Comparison of ENCODE assay signal across 8 cellular contexts in the genomic region with DNA sequence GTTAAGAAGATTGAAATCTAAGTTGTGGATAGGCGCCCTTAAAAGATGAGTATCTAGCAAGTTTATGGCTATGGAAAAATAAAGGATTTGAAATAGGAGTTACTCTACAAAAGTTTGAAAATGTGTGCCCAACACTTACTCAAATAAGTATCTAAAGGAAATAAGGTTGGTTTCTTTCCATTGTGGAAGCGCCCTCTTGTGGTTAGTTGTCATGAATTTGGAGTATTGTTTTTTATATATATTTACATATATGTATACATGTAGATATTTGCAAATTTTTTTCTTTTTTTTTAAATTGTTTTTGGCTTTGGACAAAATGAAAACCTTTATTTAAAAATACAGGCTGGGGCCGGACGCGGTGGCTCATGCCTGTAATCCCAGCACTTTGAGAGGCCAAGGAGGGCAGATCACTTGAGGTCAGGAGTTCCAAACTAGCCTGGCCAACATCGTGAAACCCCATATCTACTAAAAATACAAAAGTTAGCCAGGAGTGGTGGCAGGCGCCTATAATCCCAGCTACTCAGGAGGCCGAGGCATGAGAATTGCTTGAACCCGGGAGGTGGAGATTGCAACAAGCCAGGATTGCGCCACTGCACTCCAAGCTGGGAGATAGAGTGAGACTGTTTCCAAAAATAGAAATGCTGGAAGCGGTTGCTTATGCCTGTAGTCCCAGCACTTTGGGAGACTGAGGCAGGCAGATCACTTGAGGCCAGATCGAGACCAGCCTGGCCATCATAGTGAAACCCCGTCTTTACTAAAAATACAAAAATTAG. TPM values are rescaled to one million over a fixed set of nuclear protein-coding genes. Genes with fewer than 3 reads are reported as not detected.
A peak's percentile ranks its signal among the peaks of the same experiment; 100 is the strongest.
DNase-seq lines count a peak whose midpoint lies in the region; ATAC-seq and TF ChIP-seq lines count a peak whose summit lies in the region.

No MANE protein-coding gene starts in this region.

- H3K36me3 ChIP-seq in DOHH2 (ENCODE audit: control insufficient read depth, low read length) (peaks cover 8% of the 10 kb centered on the region), parathyroid adenoma (ENCODE audit: control insufficient read depth, insufficient read depth, low read length) (no peaks in the 10 kb centered on the region)

- H3F3A ChIP-seq in DOHH2 (ENCODE audit: control insufficient read depth, insufficient read depth), result peaks cover 4% of the 10 kb centered on the region; the same call in 1 of the 2 replicates

- CTCF ChIA-PET in activated CD4-positive, alpha-beta T cell treated with anti-CD3 and anti-CD28 coated beads, Interleukin-2, amount 10 ng/mL, durations not matched to agents 7 days and 5 days (lab: Charles Lee), result interaction anchor here (1.1 to 1.5 kb wide), 2 partner anchors 16 to 46 kb away, joined by 3 read pairs; no protein-coding TSS in a partner anchor

- H3K79me2 ChIP-seq in DOHH2 (ENCODE audit: control insufficient read depth, low read length) (no peaks in the 10 kb centered on the region), parathyroid adenoma (peaks cover 12% of the 10 kb centered on the region)

- no peaks in the 10 kb centered on the region for H3K27me3 Mint-ChIP-seq in activated CD4-positive, alpha-beta T cell treated with anti-CD3 and anti-CD28 coated beads, Interleukin-2, amount 10 ng/mL, durations not matched to agents 7 days and 5 days

- H3K36me3 Mint-ChIP-seq in activated CD4-positive, alpha-beta T cell treated with anti-CD3 and anti-CD28 coated beads, Interleukin-2, amount 10 ng/mL, durations not matched to agents 7 days and 5 days (ENCODE audit: low read depth), result no peaks in the 10 kb centered on the region

- peak; percentile 35 for DNase-seq in A172 (ENCODE audit: low spot score)
- peak; percentile 7 for DNase-seq in NCI-H1694 treated with DMSO at 0.1 percent for 48 hours (lab: John Stamatoyannopoulos, UW)
- DNase-seq in activated CD4-positive, alpha-beta T cell treated with anti-CD3 and anti-CD28 coated beads, Interleukin-2, amount 10 ng/mL, durations not matched to agents 7 days and 5 days, result peak; percentile 76
- peak; percentile 88 for DNase-seq in fibroblast of the aortic adventitia (ENCODE audit: low read depth)

- H3K4me3 ChIP-seq in DOHH2 (ENCODE audit: low read length) (no peak overlapping the region), fibroblast of the aortic adventitia (ENCODE audit: low read depth, low read length) (no peak overlapping the region), parathyroid adenoma (ENCODE audit: low read depth, low read length) (no peak overlapping the region)

- H3K4me2 ChIP-seq in DOHH2 (ENCODE audit: low read length) (no peak overlapping the region), parathyroid adenoma (ENCODE audit: low read length) (no peak overlapping the region)

- H3K27ac ChIP-seq in DOHH2 (ENCODE audit: low read depth, low read length), result no peak overlapping the region
- no peak overlapping the region for H3K27ac ChIP-seq in parathyroid adenoma

- ATAC-seq in HG02981 (IDR thresholded peaks at IDR 0.05; ENCODE audit: unreplicated experiment) (no peak), HG03442 (IDR thresholded peaks at IDR 0.05; ENCODE audit: unreplicated experiment) (no peak)

- no peaks in the 10 kb centered on the region for H3K4me1 ChIP-seq in DOHH2 (ENCODE audit: control insufficient read depth, low read length)
- H3K4me1 ChIP-seq in parathyroid adenoma, result no peaks in the 10 kb centered on the region

- no peaks in the 10 kb centered on the region for H3K9me3 Mint-ChIP-seq in activated CD4-positive, alpha-beta T cell treated with anti-CD3 and anti-CD28 coated beads, Interleukin-2, amount 10 ng/mL, durations not matched to agents 7 days and 5 days

- no peaks in the 10 kb centered on the region for H3K9me2 ChIP-seq in DOHH2 (replicated peaks; ENCODE audit: control insufficient read depth, low read length)

- POLR2A ChIA-PET in activated CD4-positive, alpha-beta T cell treated with anti-CD3 and anti-CD28 coated beads, Interleukin-2, amount 10 ng/mL, durations not matched to agents 7 days and 5 days (lab: Charles Lee), result no interaction called here

- H3K9ac ChIP-seq in parathyroid adenoma, result no peak overlapping the region

- H3K27ac Mint-ChIP-seq in activated CD4-positive, alpha-beta T cell treated with anti-CD3 and anti-CD28 coated beads, Interleukin-2, amount 10 ng/mL, durations not matched to agents 7 days and 5 days, result no peak overlapping the region

- no peak overlapping the region for H3K4me3 Mint-ChIP-seq in activated CD4-positive, alpha-beta T cell treated with anti-CD3 and anti-CD28 coated beads, Interleukin-2, amount 10 ng/mL, durations not matched to agents 7 days and 5 days

- H3K27me3 ChIP-seq in DOHH2 (ENCODE audit: control insufficient read depth, low read length) (no peaks in the 10 kb centered on the region), parathyroid adenoma (ENCODE audit: control insufficient read depth, insufficient read depth, low read length) (no peaks in the 10 kb centered on the region)

- H2AFZ ChIP-seq in parathyroid adenoma, result no peak overlapping the region

- TF ChIP-seq CTCF in DOHH2 (IDR thresholded peaks at IDR 0.05; ENCODE audit: low read depth, low read length, poor library complexity, severe bottlenecking) (peak; percentile 45), fibroblast of the aortic adventitia (IDR thresholded peaks at IDR 0.05; ENCODE audit: insufficient read depth, low read length) (peak; percentile 50), parathyroid adenoma (IDR thresholded peaks at IDR 0.05) (peak; percentile 67)

- H4K20me1 ChIP-seq in DOHH2 (ENCODE audit: control insufficient read depth, insufficient read depth, low read depth, low read length), result no peaks in the 10 kb centered on the region

- H3K4me1 Mint-ChIP-seq in activated CD4-positive, alpha-beta T cell treated with anti-CD3 and anti-CD28 coated beads, Interleukin-2, amount 10 ng/mL, durations not matched to agents 7 days and 5 days, result peaks cover 2% of the 10 kb centered on the region

- H3K9me3 ChIP-seq in DOHH2 (ENCODE audit: control insufficient read depth, insufficient read depth, low read length) (no peaks in the 10 kb centered on the region), parathyroid adenoma (ENCODE audit: control insufficient read depth, low read length) (no peaks in the 10 kb centered on the region)

RNA-seq across cellular contexts. Expression of gene VPS4A, which starts 24.0 kb away (rescaled TPM):
- 58.0 and 59.3 TPM in 2 replicates for total RNA-seq in A172 (2014; rRNA removed; shearing (Covaris generic))
- total RNA-seq in activated CD4-positive, alpha-beta T cell treated with anti-CD3 and anti-CD28 coated beads, Interleukin-2, amount 10 ng/mL, durations not matched to agents 7 days and 5 days, result 10 to 100 TPM; 33.4 to 35.4 TPM
- total RNA-seq in fibroblast of the aortic adventitia (ENCODE audit: low replicate concordance), result 24.6 and 31.2 TPM in 2 replicates

RNA-seq across cellular contexts. Expression of gene PDF, which starts 43.3 kb away (rescaled TPM):
- total RNA-seq in A172 (2014; rRNA removed; shearing (Covaris generic)), result 44.3 and 68.4 TPM in 2 replicates
- 10 to 100 TPM in 1 of 2 experiments, 1 to 10 TPM in 1; 9.1 to 15.2 TPM for total RNA-seq in activated CD4-positive, alpha-beta T cell treated with anti-CD3 and anti-CD28 coated beads, Interleukin-2, amount 10 ng/mL, durations not matched to agents 7 days and 5 days
- 16.9 and 26.7 TPM in 2 replicates for total RNA-seq in fibroblast of the aortic adventitia (ENCODE audit: low replicate concordance)

RNA-seq across cellular contexts. Expression of gene COG8, which starts 52.2 kb away (rescaled TPM):
- total RNA-seq in A172 (2014; rRNA removed; shearing (Covaris generic)), result 71.3 and 74.8 TPM in 2 replicates
- 10 to 100 TPM; 31.5 to 32.9 TPM for total RNA-seq in activated CD4-positive, alpha-beta T cell treated with anti-CD3 and anti-CD28 coated beads, Interleukin-2, amount 10 ng/mL, durations not matched to agents 7 days and 5 days
- total RNA-seq in fibroblast of the aortic adventitia (ENCODE audit: low replicate concordance), result 19.7 and 51.5 TPM in 2 replicates

RNA-seq across cellular contexts. Expression of gene NIP7, which starts 52.4 kb away (rescaled TPM):
- 42.0 and 48.2 TPM in 2 replicates for total RNA-seq in A172 (2014; rRNA removed; shearing (Covaris generic))
- total RNA-seq in activated CD4-positive, alpha-beta T cell treated with anti-CD3 and anti-CD28 coated beads, Interleukin-2, amount 10 ng/mL, durations not matched to agents 7 days and 5 days, result 10 to 100 TPM; 36.5 to 38.0 TPM
- total RNA-seq in fibroblast of the aortic adventitia (ENCODE audit: low replicate concordance), result 23.0 and 27.9 TPM in 2 replicates

Comparison
In these comparisons a context has a peak if more than half of its experiments do, and no peak if none do; other contexts are left out.
1. DNase-seq: peak in every context shown above with its lines; median percentile 88 in fibroblast of the aortic adventitia; 76 in activated CD4-positive, alpha-beta T cell treated with anti-CD3 and anti-CD28 coated beads, Interleukin-2, amount 10 ng/mL, durations not matched to agents 7 days and 5 days; 35 in A172; 7 in NCI-H1694 treated with DMSO at 0.1 percent for 48 hours.